Comparison of ENCODE assay signal across 1 cellular context in genomic region chr11:1691027-1691877, GRCh38.
TF ChIP-seq lines count a peak whose summit lies in the region.

No MANE protein-coding gene starts in this region.

TF ChIP-seq in HepG2, 621 proteins besides CTCF, POLR2A, EP300 and RAD21 (continued from another document and continues in another):
- peak; percentile 88 for TF ChIP-seq ZNF318 (CRISPR knock-in tag; IDR thresholded peaks at IDR 0.05)
- TF ChIP-seq ZNF512B (CRISPR knock-in tag; IDR thresholded peaks at IDR 0.05; ENCODE audit: borderline replicate concordance) = no peak; the same call in 1 of the 2 replicates
- TF ChIP-seq ZNF280B (CRISPR knock-in tag; IDR thresholded peaks at IDR 0.05; ENCODE audit: borderline replicate concordance) = 0 out of 2 replicates have a peak, but pooled peaks have one; percentile 3
- peak; percentile 71; the same call in 1 of the 2 replicates for TF ChIP-seq FOSL1 (CRISPR knock-in tag; IDR thresholded peaks at IDR 0.05; ENCODE audit: borderline replicate concordance)
- no peak for TF ChIP-seq GLMP (CRISPR knock-in tag; IDR thresholded peaks at IDR 0.05; ENCODE audit: borderline replicate concordance)
- TF ChIP-seq ZNF737 (CRISPR knock-in tag; IDR thresholded peaks at IDR 0.05; ENCODE audit: borderline replicate concordance) = peak; percentile 88; the same call in 1 of the 2 replicates
- TF ChIP-seq ZNF274 (CRISPR knock-in tag; IDR thresholded peaks at IDR 0.05) = no peak; the same call in 1 of the 2 replicates
- no peak for TF ChIP-seq ZBTB40 (IDR thresholded peaks at IDR 0.05)
- no peak for TF ChIP-seq ZBTB40 (CRISPR knock-in tag; IDR thresholded peaks at IDR 0.05)
- TF ChIP-seq ZGPAT (CRISPR knock-in tag; IDR thresholded peaks at IDR 0.05) = peak; percentile 98
- TF ChIP-seq ZNF740 (CRISPR knock-in tag; IDR thresholded peaks at IDR 0.05) = 0 out of 2 replicates have a peak, but pooled peaks have one; percentile 42
- TF ChIP-seq SALL1 (CRISPR knock-in tag; IDR thresholded peaks at IDR 0.05) = peak; percentile 95
- no peak for TF ChIP-seq NFRKB (IDR thresholded peaks at IDR 0.05)
- no peak for TF ChIP-seq NBN (conservative IDR thresholded peaks at IDR 0.05)
- TF ChIP-seq ZNF136 (CRISPR knock-in tag; IDR thresholded peaks at IDR 0.05; ENCODE audit: low read depth) = peak; percentile 27; the same call in 1 of the 2 replicates
- no peak for TF ChIP-seq DNMT1 (CRISPR knock-in tag; IDR thresholded peaks at IDR 0.05)
- no peak for TF ChIP-seq GZF1 (CRISPR knock-in tag; IDR thresholded peaks at IDR 0.05)
